ENCODE assay signal across 8 cellular contexts in the genomic region with DNA sequence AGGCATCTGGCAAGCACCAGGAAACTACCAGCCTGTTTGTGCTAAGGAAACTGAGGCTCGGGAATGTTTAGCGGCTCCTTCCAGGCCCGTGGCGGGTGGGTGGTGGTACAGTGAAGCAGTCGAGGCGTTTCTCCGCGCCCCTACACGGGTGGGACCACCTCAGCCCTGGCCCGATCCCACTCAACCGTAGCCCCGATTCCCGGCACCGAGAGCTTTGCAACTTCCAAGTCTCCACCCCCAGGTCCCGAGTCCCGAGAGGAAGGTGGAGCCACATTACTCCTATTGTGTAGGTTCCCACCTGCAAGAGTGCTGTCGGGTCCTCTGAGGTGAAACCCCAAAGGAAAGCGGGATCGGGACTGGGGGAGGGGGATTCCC. TPM values are rescaled to one million over a fixed set of nuclear protein-coding genes. Genes with fewer than 3 reads are reported as not detected.
A peak's percentile ranks its signal among the peaks of the same experiment; 100 is the strongest.
DNase-seq lines count a peak whose midpoint lies in the region; ATAC-seq and TF ChIP-seq lines count a peak whose summit lies in the region.

No MANE protein-coding gene starts in this region.

- peaks cover 16% of the 10 kb centered on the region for H3K4me1 Mint-ChIP-seq in activated T-cell treated with anti-CD3 and anti-CD28 coated beads, Interleukin-2, amount 50 U/mL, for 4 hours (ENCODE audit: low read depth)
- H3K4me1 Mint-ChIP-seq in brain = peaks cover 37% of the 10 kb centered on the region

- intact Hi-C loops in transverse colon (cut with DNase I; ENCODE audit: low total_unique reads) = no loop called here

- no peak for TF ChIP-seq RAD21 in liver (IDR thresholded peaks at IDR 0.05)

- H3K27me3 ChIP-seq in MG63 = no peaks in the 10 kb centered on the region
- H3K27me3 ChIP-seq in liver (ENCODE audit: control insufficient read depth in 4 of 4, insufficient read depth in 4 of 4, low read length in 3 of 4) = no peaks in the 10 kb centered on the region
- H3K27me3 ChIP-seq in transverse colon = no peaks in the 10 kb centered on the region

- H3K9ac ChIP-seq in liver (ENCODE audit: low read depth in 1 of 2, low read length in 2 of 2) = peak overlapping the region; percentile 76 to 81

- H3K9me3 Mint-ChIP-seq in activated T-cell treated with anti-CD3 and anti-CD28 coated beads, Interleukin-2, amount 50 U/mL, for 4 hours = no peaks in the 10 kb centered on the region
- H3K9me3 Mint-ChIP-seq in brain = no peaks in the 10 kb centered on the region

- CTCF ChIA-PET in GM10248 (lab: Yijun Ruan, JAX) = interaction anchor here (0.7 to 3.4 kb wide), 28 partner anchors 9 to 354 kb away, joined by 3 to 83 read pairs (median 4); a partner anchor contains a TSS

- peak overlapping the region; percentile 88 for H3K4me3 Mint-ChIP-seq in activated T-cell treated with anti-CD3 and anti-CD28 coated beads, Interleukin-2, amount 50 U/mL, for 4 hours
- H3K4me3 Mint-ChIP-seq in brain = peak overlapping the region; percentile 92 to 94 (median 93)

- TF ChIP-seq POLR2A in transverse colon (IDR thresholded peaks at IDR 0.05) = no peak

- POLR2A ChIA-PET in GM10248 (lab: Yijun Ruan, JAX) = interaction anchor here (0.9 to 1.4 kb wide), 4 partner anchors 10 to 199 kb away, joined by 3 to 14 read pairs (median 4); a partner anchor contains a TSS

- WGBS in liver = under 1% methylated on average over 19 of the region's 19 CpGs
- WGBS in transverse colon (ENCODE audit: low coverage in 1 of 2), 2 donors = 0% methylated on average over 11 of the region's 19 CpGs; no CpG with 5 or more reads in 1 of the 2 donors

- ATAC-seq in activated T-cell treated with anti-CD3 and anti-CD28 coated beads, Interleukin-2, amount 50 U/mL, for 4 hours = peak in 1 of 2 donors; percentile 3

- H3K27ac Mint-ChIP-seq in brain = peak overlapping the region; percentile 85 to 94 (median 93)

- no peaks in the 10 kb centered on the region for H3K27me3 Mint-ChIP-seq in activated T-cell treated with anti-CD3 and anti-CD28 coated beads, Interleukin-2, amount 50 U/mL, for 4 hours (ENCODE audit: low read depth)
- H3K27me3 Mint-ChIP-seq in brain = no peaks in the 10 kb centered on the region

- H3K4me1 ChIP-seq in liver (ENCODE audit: control insufficient read depth in 4 of 4, insufficient read depth in 4 of 4, low read length in 3 of 4) (peaks cover 2 to 16% (median 13%) of the 10 kb centered on the region in 4 donors), transverse colon (peaks cover 0 to 18% (median 15%) of the 10 kb centered on the region in 4 donors)

- H3K27ac ChIP-seq in liver (ENCODE audit: low read depth in 1 of 2, low read length in 2 of 2) = peak overlapping the region; percentile 76 to 87
- H3K27ac ChIP-seq in transverse colon = peak overlapping the region; percentile 89 to 97 (median 96)

- H3K4me3 ChIP-seq in MG63 = peak overlapping the region; percentile 72
- H3K4me3 ChIP-seq in liver (ENCODE audit: low read depth in 1 of 3, low read length in 3 of 3) = peak overlapping the region; percentile 70 to 87 (median 80)
- peak overlapping the region; percentile 43 to 71 (median 59) for H3K4me3 ChIP-seq in transverse colon

- in situ Hi-C loops in transverse colon (cut with MboI; ENCODE audit: low pct_ligation_motif_present in 1 of 4, low pct_unique_long_range_greater_than_20kb in 1 of 4, low sequenced_read_pairs in 3 of 4) = no loop called here

- no peak for TF ChIP-seq CTCF in brain (conservative IDR thresholded peaks at IDR 0.05)
- TF ChIP-seq CTCF in liver (IDR thresholded peaks at IDR 0.05; ENCODE audit: low read depth, low read length, missing input control) = no peak
- peak in 1 of 5 experiments; percentile 9 for TF ChIP-seq CTCF in transverse colon (IDR thresholded peaks at IDR 0.05)
- no peak for TF ChIP-seq CTCF in GM10248 (IDR thresholded peaks at IDR 0.05; ENCODE audit: control extremely low read depth, extremely low read depth, low read depth, missing control alignments)

- no peak for TF ChIP-seq EP300 in transverse colon (IDR thresholded peaks at IDR 0.05; ENCODE audit: low read depth)

- H3K36me3 ChIP-seq in MG63 (peaks cover 17% of the 10 kb centered on the region), liver (ENCODE audit: control insufficient read depth in 4 of 4, insufficient read depth in 3 of 4, low read depth in 1 of 4, low read length in 3 of 4) (peaks cover 0 to 8% (median 2%) of the 10 kb centered on the region in 4 donors), transverse colon (no peaks in the 10 kb centered on the region)

- no peak for DNase-seq in activated T-cell treated with anti-CD3 and anti-CD28 coated beads, Interleukin-2, amount 50 U/mL, for 4 hours
- DNase-seq in activated T-cell treated with anti-CD3 and anti-CD28 coated beads for 4 hours (no peak), MG63 (no peak), transverse colon (no peak), GM10248 (ENCODE audit: extremely low spot score) (no peak), cerebellum (ENCODE audit: low spot score) (no peak)

- peaks cover 4% of the 10 kb centered on the region for H3K36me3 Mint-ChIP-seq in activated T-cell treated with anti-CD3 and anti-CD28 coated beads, Interleukin-2, amount 50 U/mL, for 4 hours (ENCODE audit: insufficient read depth)
- H3K36me3 Mint-ChIP-seq in brain = no peaks in the 10 kb centered on the region

- H3K9me3 ChIP-seq in MG63 (no peaks in the 10 kb centered on the region), liver (ENCODE audit: control insufficient read depth in 4 of 4, low read length in 3 of 4) (no peaks in the 10 kb centered on the region), transverse colon (no peaks in the 10 kb centered on the region)

TF ChIP-seq in liver, 16 proteins besides CTCF, POLR2A, EP300 and RAD21:
- no peak for TF ChIP-seq GABPA (IDR thresholded peaks at IDR 0.05 in 1 of 2, conservative IDR thresholded peaks at IDR 0.05 in 1 of 2)
- TF ChIP-seq SP1 (IDR thresholded peaks at IDR 0.05) = no peak
TF ChIP-seq in liver: peak in this region for 0.

RNA-seq across cellular contexts. Expression of a gene that starts 0.5 kb away (rescaled TPM):
- 100 to 1,000 TPM; 123 to 142 (median 132) TPM for total RNA-seq in activated T-cell treated with anti-CD3 and anti-CD28 coated beads, Interleukin-2, amount 50 U/mL, for 4 hours
- 57.0 and 124 TPM in 2 replicates for total RNA-seq in MG63 (2014; rRNA removed; shearing (Covaris generic); ENCODE audit: low replicate concordance)
- 64.5 TPM for polyA plus RNA-seq in brain (ENCODE audit: insufficient read depth, low read depth, low replicate concordance)
- 10 to 100 TPM; 29.8 to 41.0 TPM for total RNA-seq in liver
- polyA plus RNA-seq in liver = 10 to 100 TPM; 10.9 to 24.8 TPM
- total RNA-seq in transverse colon = 100 to 1,000 TPM in 1 of 4 donors, 10 to 100 TPM in 3; 32.8 to 116 (median 53.4) TPM
- 22.2 TPM for total RNA-seq in cerebellum

RNA-seq across cellular contexts. Expression of a gene that starts 13.0 kb away (rescaled TPM):
- total RNA-seq in activated T-cell treated with anti-CD3 and anti-CD28 coated beads, Interleukin-2, amount 50 U/mL, for 4 hours = 1 to 10 TPM; 4.9 to 8.5 (median 7.8) TPM
- total RNA-seq in MG63 (2014; rRNA removed; shearing (Covaris generic); ENCODE audit: low replicate concordance) = 7.3 and 7.7 TPM in 2 replicates
- polyA plus RNA-seq in brain (ENCODE audit: insufficient read depth, low read depth, low replicate concordance) = 27.7 TPM
- total RNA-seq in liver = 1 to 10 TPM; 1.9 to 5.4 TPM
- 1 to 10 TPM; 1.7 to 2.4 TPM for polyA plus RNA-seq in liver
- 10 to 100 TPM in 1 of 4 donors, 1 to 10 TPM in 3; 1.2 to 14.2 (median 7.8) TPM for total RNA-seq in transverse colon
- 12.2 TPM for total RNA-seq in cerebellum

RNA-seq across cellular contexts. Expression of a gene that starts 30.7 kb away (rescaled TPM):
- 10 to 100 TPM; 13.1 to 13.8 (median 13.6) TPM for total RNA-seq in activated T-cell treated with anti-CD3 and anti-CD28 coated beads, Interleukin-2, amount 50 U/mL, for 4 hours
- 7.7 and 14.7 TPM in 2 replicates for total RNA-seq in MG63 (2014; rRNA removed; shearing (Covaris generic); ENCODE audit: low replicate concordance)
- 53.7 TPM for polyA plus RNA-seq in brain (ENCODE audit: insufficient read depth, low read depth, low replicate concordance)
- total RNA-seq in liver = 10 to 100 TPM in 1 of 2 donors, 1 to 10 TPM in 1; 9.8 to 18.5 TPM
- 1 to 10 TPM; 4.2 to 7.5 TPM for polyA plus RNA-seq in liver
- 100 to 1,000 TPM in 1 of 4 donors, 10 to 100 TPM in 3; 33.3 to 146 (median 56.0) TPM for total RNA-seq in transverse colon
- total RNA-seq in cerebellum = 64.4 TPM

RNA-seq across cellular contexts. Expression of a gene that starts 41.1 kb away (rescaled TPM):
- 100 to 1,000 TPM; 124 to 141 (median 129) TPM for total RNA-seq in activated T-cell treated with anti-CD3 and anti-CD28 coated beads, Interleukin-2, amount 50 U/mL, for 4 hours
- total RNA-seq in MG63 (2014; rRNA removed; shearing (Covaris generic); ENCODE audit: low replicate concordance) = 92.7 and 167 TPM in 2 replicates
- 75.6 TPM for polyA plus RNA-seq in brain (ENCODE audit: insufficient read depth, low read depth, low replicate concordance)
- 10 to 100 TPM; 18.0 to 24.7 TPM for total RNA-seq in liver
- polyA plus RNA-seq in liver = 10 to 100 TPM; 39.9 to 45.6 TPM
- 100 to 1,000 TPM in 1 of 4 donors, 10 to 100 TPM in 3; 39.6 to 127 (median 43.5) TPM for total RNA-seq in transverse colon
- total RNA-seq in cerebellum = 13.1 TPM

RNA-seq across cellular contexts. Expression of a gene that starts 58.9 kb away (rescaled TPM):
- not detected for total RNA-seq in activated T-cell treated with anti-CD3 and anti-CD28 coated beads, Interleukin-2, amount 50 U/mL, for 4 hours
- total RNA-seq in MG63 (2014; rRNA removed; shearing (Covaris generic); ENCODE audit: low replicate concordance) = not detected in 2 replicates
- not detected for polyA plus RNA-seq in brain (ENCODE audit: insufficient read depth, low read depth, low replicate concordance)
- total RNA-seq in liver = not detected
- under 1 TPM in 1 of 2 donors, not detected in 1; 0.01 TPM for polyA plus RNA-seq in liver
- total RNA-seq in transverse colon = under 1 TPM in 1 of 4 donors, not detected in 3; 0.16 TPM
- 0.18 TPM for total RNA-seq in cerebellum
